Comparison of ENCODE assay signal across 2 cellular contexts in genomic region chr19:15305582-15306334, GRCh38.
TF ChIP-seq lines count a peak whose summit lies in the region.

No MANE protein-coding gene starts in this region.

TF ChIP-seq in IMR-90, 13 proteins besides CTCF, POLR2A, EP300 and RAD21:
- no peak for TF ChIP-seq ELK1 (IDR thresholded peaks at IDR 0.05; ENCODE audit: borderline replicate concordance, low read depth, low read length)
- TF ChIP-seq NFE2L2 (IDR thresholded peaks at IDR 0.05; ENCODE audit: low read depth, low read length) = no peak
- 0 out of 2 replicates have a peak, but pooled peaks have one; percentile 11 for TF ChIP-seq MAFK (IDR thresholded peaks at IDR 0.05; ENCODE audit: low read depth, low read length)

TF ChIP-seq in GM12891, 5 proteins besides CTCF, POLR2A, EP300 and RAD21:
- TF ChIP-seq SPI1 (IDR thresholded peaks at IDR 0.05; ENCODE audit: low read depth, low read length) = no peak
- no peak for TF ChIP-seq PAX5 (IDR thresholded peaks at IDR 0.05; ENCODE audit: insufficient read depth, low read length, severe bottlenecking)
- TF ChIP-seq POLR2AphosphoS5 (IDR thresholded peaks at IDR 0.05; ENCODE audit: low read depth, low read length) = no peak
- TF ChIP-seq TAF1 (IDR thresholded peaks at IDR 0.05; ENCODE audit: low read depth, low read length) = no peak
- TF ChIP-seq POU2F2 (IDR thresholded peaks at IDR 0.05; ENCODE audit: low read depth, low read length) = no peak
